Comparison of ENCODE assay signal across 28 cellular contexts in the genomic region with DNA sequence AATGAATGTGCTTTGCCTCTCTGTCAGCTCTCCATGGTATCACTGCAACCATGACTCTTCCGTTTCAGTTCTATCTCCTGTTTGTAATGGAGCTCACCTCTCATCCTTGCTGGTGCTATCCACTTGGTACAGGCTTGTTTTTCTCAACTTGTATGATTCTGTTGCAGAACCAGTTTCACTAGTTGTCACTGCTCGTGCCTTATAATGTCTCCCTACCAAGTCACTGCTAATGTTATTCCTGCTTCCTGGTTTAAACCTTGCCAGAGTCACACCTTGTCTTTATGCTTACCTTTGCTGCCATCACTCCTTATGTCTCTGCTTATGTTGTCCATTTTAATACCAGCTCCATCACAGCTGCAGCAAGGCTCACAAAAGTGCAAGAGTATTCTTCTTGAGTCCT.
DNase-seq lines count a peak whose midpoint lies in the region; ATAC-seq, FAIRE-seq and TF ChIP-seq lines count a peak whose summit lies in the region.
"Had no signal": no experiment of that assay in that cellular context is flagged by ENCODE, and none has a peak within 500 bp of the region (broad histone marks: within the 10 kb centered on the region; RNA-seq: fewer than 3 reads in every experiment).

No MANE protein-coding gene starts in this region.

- peaks cover 21% of the 10 kb centered on the region for H3K9me3 Mint-ChIP-seq in activated CD4-positive, alpha-beta memory T cell treated with anti-CD3 and anti-CD28 coated beads for 36 hours

- TF ChIP-seq CTCF in bronchial epithelial cell (IDR thresholded peaks at IDR 0.05; ENCODE audit: insufficient read depth, low read length, severe bottlenecking) (no peak), sigmoid colon (IDR thresholded peaks at IDR 0.05) (no peak)

- no peaks in the 10 kb centered on the region for H3K4me1 Mint-ChIP-seq in activated CD4-positive, alpha-beta memory T cell treated with anti-CD3 and anti-CD28 coated beads for 36 hours (ENCODE audit: low read depth)
- H3K4me1 Mint-ChIP-seq: B cell had no signal

- CTCF ChIA-PET in activated CD4-positive, alpha-beta memory T cell treated with anti-CD3 and anti-CD28 coated beads for 36 hours (lab: Charles Lee), result no interaction called here

- no peak overlapping the region for H3K27ac ChIP-seq in sigmoid colon
- H3K27ac ChIP-seq: C4-2B, HL-60, SJCRH30 had no signal

- no peaks in the 10 kb centered on the region for H3K36me3 ChIP-seq in bronchial epithelial cell (ENCODE audit: control insufficient read depth, insufficient read depth, low read length)
- H3K36me3 ChIP-seq in sigmoid colon, result no peaks in the 10 kb centered on the region
- H3K36me3 ChIP-seq: MG63, SJCRH30 had no signal

- no peak for TF ChIP-seq EP300 in sigmoid colon (IDR thresholded peaks at IDR 0.05)

- WGBS in sigmoid colon, 2 donors, result 40 to 72% methylated on average over 2 of the region's 2 CpGs

- POLR2A ChIA-PET in activated CD4-positive, alpha-beta memory T cell treated with anti-CD3 and anti-CD28 coated beads for 36 hours (lab: Charles Lee), result no interaction called here

- H3K36me3 Mint-ChIP-seq in activated CD4-positive, alpha-beta memory T cell treated with anti-CD3 and anti-CD28 coated beads for 36 hours, result no peaks in the 10 kb centered on the region
- H3K36me3 Mint-ChIP-seq: CD8-positive, alpha-beta T cell had no signal

- H3K27me3 Mint-ChIP-seq in activated CD4-positive, alpha-beta memory T cell treated with anti-CD3 and anti-CD28 coated beads for 36 hours, result no peaks in the 10 kb centered on the region
- H3K27me3 Mint-ChIP-seq: B cell had no signal

- DNase-seq in HT-29 (ENCODE audit: low spot score) (peak; percentile 61), bronchial epithelial cell (ENCODE audit: low read depth) (peak; percentile 4), mucosa of gallbladder (ENCODE audit: low spot score) (peak; percentile 11), NCI-H2107 treated with DMSO at 0.1 percent for 48 hours (lab: John Stamatoyannopoulos, UW; ENCODE audit: unreplicated experiment) (no peak), sigmoid colon (no peak)
- DNase-seq in activated CD4-positive, alpha-beta memory T cell treated with anti-CD3 and anti-CD28 coated beads for 36 hours, result no peak
- DNase-seq: Caco-2; CD8-positive, alpha-beta T cell; DMS79 treated with DMSO at 0.1 percent for 48 hours; GF-D8; MG63; NCI-H1105 treated with DMSO at 0.1 percent for 48 hours; NCI-H146; NCI-H2029; NCI-H2171; NCI-H345; NCI-H524 treated with DMSO at 0.1 percent for 48 hours; NCI-H774; SJCRH30 had no signal

- no peak for TF ChIP-seq POLR2A in sigmoid colon (IDR thresholded peaks at IDR 0.05)

- H3K27me3 ChIP-seq in bronchial epithelial cell (ENCODE audit: control insufficient read depth, insufficient read depth, low read length) (no peaks in the 10 kb centered on the region), sigmoid colon (no peaks in the 10 kb centered on the region)
- H3K27me3 ChIP-seq: MG63 had no signal

- H3K4me3 Mint-ChIP-seq in activated CD4-positive, alpha-beta memory T cell treated with anti-CD3 and anti-CD28 coated beads for 36 hours, result no peak overlapping the region
- H3K4me3 Mint-ChIP-seq: B cell; CD8-positive, alpha-beta T cell had no signal

- H3K27ac Mint-ChIP-seq in activated CD4-positive, alpha-beta memory T cell treated with anti-CD3 and anti-CD28 coated beads for 36 hours, result no peak overlapping the region
- H3K27ac Mint-ChIP-seq: B cell; CD8-positive, alpha-beta T cell had no signal

- no peak for FAIRE-seq in bronchial epithelial cell (lab: Jason Lieb, UNC)
- FAIRE-seq: GM12891, H54, HepG2, K562 had no signal

- intact Hi-C loops in activated CD4-positive, alpha-beta memory T cell treated with anti-CD3 and anti-CD28 coated beads for 36 hours (cut with micrococcal nuclease), result no loop called here
- intact Hi-C loops in sigmoid colon (cut with DNase I), result no loop called here

- ATAC-seq in GM18868 (IDR thresholded peaks at IDR 0.05; ENCODE audit: unreplicated experiment), result no peak
- ATAC-seq: CD8-positive, alpha-beta T cell; HepG2; K562; Right ventricle myocardium inferior had no signal

- no peaks in the 10 kb centered on the region for H3K4me1 ChIP-seq in sigmoid colon
- H3K4me1 ChIP-seq: Caco-2, SJCRH30 had no signal

- H3K9me3 ChIP-seq in sigmoid colon, result no peaks in the 10 kb centered on the region
- H3K9me3 ChIP-seq: Caco-2, MG63, SJCRH30 had no signal

- H3K4me3 ChIP-seq in bronchial epithelial cell (ENCODE audit: low read depth, low read length) (no peak overlapping the region), sigmoid colon (no peak overlapping the region)
- H3K4me3 ChIP-seq: K562, MG63, SJCRH30 had no signal

Comparison
In these comparisons a context has a peak if more than half of its experiments do, and no peak if none do; other contexts are left out.
1. DNase-seq: peak in HT-29 (single experiment), bronchial epithelial cell (single experiment) and mucosa of gallbladder (single experiment); none in NCI-H2107 treated with DMSO at 0.1 percent for 48 hours (single experiment), activated CD4-positive, alpha-beta memory T cell treated with anti-CD3 and anti-CD28 coated beads for 36 hours (single experiment) and sigmoid colon (single experiment).